38 cellular contexts compared by ENCODE assay signal in genomic region chr12:20805921-20806320, GRCh38. TPM values are rescaled to one million over a fixed set of nuclear protein-coding genes. Genes with fewer than 3 reads are reported as not detected.
"Had no signal": no experiment of that assay in that cellular context is flagged by ENCODE, and none has a peak within 500 bp of the region (broad histone marks: within the 10 kb centered on the region; RNA-seq: fewer than 3 reads in every experiment).

No MANE protein-coding gene starts in this region.

- H3K27me3 Mint-ChIP-seq: activated CD4-positive, alpha-beta memory T cell treated with anti-CD3 and anti-CD28 coated beads, Interleukin-2, amount 10 ng/mL, durations not matched to agents 7 days and 5 days; activated CD4-positive, alpha-beta T cell treated with anti-CD3 and anti-CD28 coated beads for 36 hours; activated CD4-positive, alpha-beta T cell treated with anti-CD3 and anti-CD28 coated beads, Interleukin-2, amount 10 ng/mL, durations not matched to agents 7 days and 5 days; activated CD8-positive, alpha-beta memory T cell treated with anti-CD3 and anti-CD28 coated beads, Interleukin-2, amount 10 ng/mL, durations not matched to agents 7 days and 5 days; activated naive CD4-positive, alpha-beta T cell treated with anti-CD3 and anti-CD28 coated beads, Interleukin-2, amount 10 ng/mL, durations not matched to agents 7 days and 5 days; activated naive CD4-positive, alpha-beta T cell treated with anti-CD3 and anti-CD28 coated beads, Interleukin-2, amount 50 U/mL, for 24 hours; activated naive CD8-positive, alpha-beta T cell; activated naive CD8-positive, alpha-beta T cell treated with anti-CD3 and anti-CD28 coated beads, Interleukin-2, amount 10 ng/mL, durations not matched to agents 7 days and 5 days; activated naive CD8-positive, alpha-beta T cell treated with anti-CD3 and anti-CD28 coated beads, Interleukin-2, amount 50 U/mL, for 24 hours; activated T-cell treated with anti-CD3 and anti-CD28 coated beads, Interleukin-2, amount 50 U/mL, for 24 hours; brain; central memory CD8-positive, alpha-beta T cell had no signal

- H3K4me1 Mint-ChIP-seq: activated CD4-positive, alpha-beta memory T cell treated with anti-CD3 and anti-CD28 coated beads, Interleukin-2, amount 10 ng/mL, durations not matched to agents 7 days and 5 days; activated CD4-positive, alpha-beta T cell treated with anti-CD3 and anti-CD28 coated beads for 36 hours; activated CD4-positive, alpha-beta T cell treated with anti-CD3 and anti-CD28 coated beads, Interleukin-2, amount 10 ng/mL, durations not matched to agents 7 days and 5 days; activated CD8-positive, alpha-beta memory T cell treated with anti-CD3 and anti-CD28 coated beads, Interleukin-2, amount 10 ng/mL, durations not matched to agents 7 days and 5 days; activated naive CD4-positive, alpha-beta T cell treated with anti-CD3 and anti-CD28 coated beads, Interleukin-2, amount 10 ng/mL, durations not matched to agents 7 days and 5 days; activated naive CD4-positive, alpha-beta T cell treated with anti-CD3 and anti-CD28 coated beads, Interleukin-2, amount 50 U/mL, for 24 hours; activated naive CD8-positive, alpha-beta T cell treated with anti-CD3 and anti-CD28 coated beads, Interleukin-2, amount 10 ng/mL, durations not matched to agents 7 days and 5 days; activated naive CD8-positive, alpha-beta T cell treated with anti-CD3 and anti-CD28 coated beads, Interleukin-2, amount 50 U/mL, for 24 hours; brain; central memory CD8-positive, alpha-beta T cell; WTC11 had no signal

- H3K36me3 Mint-ChIP-seq: activated CD8-positive, alpha-beta memory T cell treated with anti-CD3 and anti-CD28 coated beads, Interleukin-2, amount 10 ng/mL, durations not matched to agents 7 days and 5 days; activated naive CD4-positive, alpha-beta T cell treated with anti-CD3 and anti-CD28 coated beads, Interleukin-2, amount 10 ng/mL, durations not matched to agents 7 days and 5 days; activated naive CD4-positive, alpha-beta T cell treated with anti-CD3 and anti-CD28 coated beads, Interleukin-2, amount 50 U/mL, for 24 hours; activated naive CD8-positive, alpha-beta T cell; activated naive CD8-positive, alpha-beta T cell treated with anti-CD3 and anti-CD28 coated beads, Interleukin-2, amount 10 ng/mL, durations not matched to agents 7 days and 5 days; brain; WTC11 had no signal

- H3K27ac Mint-ChIP-seq: activated CD4-positive, alpha-beta memory T cell treated with anti-CD3 and anti-CD28 coated beads, Interleukin-2, amount 10 ng/mL, durations not matched to agents 7 days and 5 days; activated CD4-positive, alpha-beta T cell treated with anti-CD3 and anti-CD28 coated beads for 36 hours; activated CD4-positive, alpha-beta T cell treated with anti-CD3 and anti-CD28 coated beads, Interleukin-2, amount 10 ng/mL, durations not matched to agents 7 days and 5 days; activated CD8-positive, alpha-beta memory T cell treated with anti-CD3 and anti-CD28 coated beads, Interleukin-2, amount 10 ng/mL, durations not matched to agents 7 days and 5 days; activated CD8-positive, alpha-beta T cell treated with anti-CD3 and anti-CD28 coated beads, Interleukin-2, amount 10 ng/mL, durations not matched to agents 7 days and 5 days; activated naive CD4-positive, alpha-beta T cell treated with anti-CD3 and anti-CD28 coated beads, Interleukin-2, amount 10 ng/mL, durations not matched to agents 7 days and 5 days; activated naive CD4-positive, alpha-beta T cell treated with anti-CD3 and anti-CD28 coated beads, Interleukin-2, amount 50 U/mL, for 24 hours; activated naive CD8-positive, alpha-beta T cell; activated naive CD8-positive, alpha-beta T cell treated with anti-CD3 and anti-CD28 coated beads, Interleukin-2, amount 10 ng/mL, durations not matched to agents 7 days and 5 days; activated naive CD8-positive, alpha-beta T cell treated with anti-CD3 and anti-CD28 coated beads, Interleukin-2, amount 50 U/mL, for 24 hours; activated T-cell treated with anti-CD3 and anti-CD28 coated beads, Interleukin-2, amount 50 U/mL, for 24 hours; activated T-helper 2 cell treated with anti-CD3 and anti-CD28 coated beads, Interferon-gamma antibody, Interleukin-2, Interleukin-4, amounts not matched to agents 10 μg/mL and 5 μg/mL and 100 μg/mL, durations not matched to agents 14 hours and 24 hours and 36 hours; brain; T-helper 1 cell treated with Interleukin-12 subunit alpha and Interleukin-12 subunit beta and Interleukin-4 antibody, amounts not matched to agents 30 μg/mL and 1 μg/mL, for 36 hours; T-helper 2 cell treated with Interferon-gamma antibody and Interleukin-4, amounts not matched to agents 5 μg/mL and 100 μg/mL, for 36 hours; WTC11 had no signal

- DNase-seq: activated CD4-positive, alpha-beta memory T cell treated with anti-CD3 and anti-CD28 coated beads, Interleukin-2, amount 10 ng/mL, durations not matched to agents 7 days and 5 days; activated CD4-positive, alpha-beta T cell treated with anti-CD3 and anti-CD28 coated beads for 1 hour; activated CD4-positive, alpha-beta T cell treated with anti-CD3 and anti-CD28 coated beads for 36 hours; activated CD4-positive, alpha-beta T cell treated with anti-CD3 and anti-CD28 coated beads for 48 hours; activated CD4-positive, alpha-beta T cell treated with anti-CD3 and anti-CD28 coated beads, Interleukin-2, amount 10 ng/mL, durations not matched to agents 7 days and 5 days; activated CD4-positive, alpha-beta T cell treated with anti-CD3 and anti-CD28 coated beads, Interleukin-2, amount 50 U/mL, for 48 hours; activated CD4-positive, CD25-positive, alpha-beta regulatory T cell; activated CD8-positive, alpha-beta memory T cell treated with anti-CD3 and anti-CD28 coated beads for 24 hours; activated CD8-positive, alpha-beta memory T cell treated with anti-CD3 and anti-CD28 coated beads, Interleukin-2, amount 10 ng/mL, durations not matched to agents 7 days and 5 days; activated CD8-positive, alpha-beta memory T cell treated with anti-CD3 and anti-CD28 coated beads, Interleukin-2, amount 50 U/mL, for 48 hours; activated CD8-positive, alpha-beta T cell treated with anti-CD3 and anti-CD28 coated beads, Interleukin-2, amount 10 ng/mL, durations not matched to agents 7 days and 5 days; activated effector memory CD4-positive, alpha-beta T cell treated with Interleukin-2 at 50 U/mL for 16 hours; activated gamma-delta T cell; activated naive CD4-positive, alpha-beta T cell treated with anti-CD3 and anti-CD28 coated beads, Interleukin-2, amount 10 ng/mL, durations not matched to agents 7 days and 5 days; activated naive CD4-positive, alpha-beta T cell treated with Interleukin-2 at 50 U/mL for 16 hours; activated naive CD8-positive, alpha-beta T cell treated with anti-CD3 and anti-CD28 coated beads, Interleukin-2, amount 10 ng/mL, durations not matched to agents 7 days and 5 days; activated naive CD8-positive, alpha-beta T cell treated with anti-CD3 and anti-CD28 coated beads, Interleukin-2, amount 50 U/mL, for 24 hours; activated T-cell treated with anti-CD3 and anti-CD28 coated beads, Interleukin-2, amount 50 U/mL, for 24 hours; activated T-cell treated with anti-CD3 and anti-CD28 coated beads, Interleukin-2, amount 50 U/mL, for 48 hours; amygdala; anterior cingulate cortex; caudate nucleus; cerebellar nuclear complex; T-helper 1 cell; T-helper 2 cell; T-helper 9 cell; WERI-Rb-1 had no signal

- H3K9me3 Mint-ChIP-seq: activated naive CD4-positive, alpha-beta T cell treated with anti-CD3 and anti-CD28 coated beads, Interleukin-2, amount 50 U/mL, for 24 hours; activated naive CD8-positive, alpha-beta T cell treated with anti-CD3 and anti-CD28 coated beads, Interleukin-2, amount 10 ng/mL, durations not matched to agents 7 days and 5 days; activated naive CD8-positive, alpha-beta T cell treated with anti-CD3 and anti-CD28 coated beads, Interleukin-2, amount 50 U/mL, for 24 hours; activated T-helper 2 cell treated with anti-CD3 and anti-CD28 coated beads, Interferon-gamma antibody, Interleukin-2, Interleukin-4, amounts not matched to agents 10 μg/mL and 5 μg/mL and 100 μg/mL, durations not matched to agents 14 hours and 24 hours and 36 hours; central memory CD8-positive, alpha-beta T cell; T-helper 1 cell treated with Interleukin-12 subunit alpha and Interleukin-12 subunit beta and Interleukin-4 antibody, amounts not matched to agents 30 μg/mL and 1 μg/mL, for 36 hours had no signal

- H3K4me3 Mint-ChIP-seq: activated CD4-positive, alpha-beta memory T cell treated with anti-CD3 and anti-CD28 coated beads, Interleukin-2, amount 10 ng/mL, durations not matched to agents 7 days and 5 days; activated CD4-positive, alpha-beta T cell treated with anti-CD3 and anti-CD28 coated beads for 36 hours; activated CD4-positive, alpha-beta T cell treated with anti-CD3 and anti-CD28 coated beads, Interleukin-2, amount 10 ng/mL, durations not matched to agents 7 days and 5 days; activated CD8-positive, alpha-beta memory T cell treated with anti-CD3 and anti-CD28 coated beads, Interleukin-2, amount 10 ng/mL, durations not matched to agents 7 days and 5 days; activated CD8-positive, alpha-beta T cell treated with anti-CD3 and anti-CD28 coated beads, Interleukin-2, amount 10 ng/mL, durations not matched to agents 7 days and 5 days; activated naive CD4-positive, alpha-beta T cell treated with anti-CD3 and anti-CD28 coated beads, Interleukin-2, amount 10 ng/mL, durations not matched to agents 7 days and 5 days; activated naive CD4-positive, alpha-beta T cell treated with anti-CD3 and anti-CD28 coated beads, Interleukin-2, amount 50 U/mL, for 24 hours; activated naive CD8-positive, alpha-beta T cell; activated naive CD8-positive, alpha-beta T cell treated with anti-CD3 and anti-CD28 coated beads, Interleukin-2, amount 10 ng/mL, durations not matched to agents 7 days and 5 days; activated naive CD8-positive, alpha-beta T cell treated with anti-CD3 and anti-CD28 coated beads, Interleukin-2, amount 50 U/mL, for 24 hours; activated T-cell treated with anti-CD3 and anti-CD28 coated beads, Interleukin-2, amount 50 U/mL, for 24 hours; brain; central memory CD8-positive, alpha-beta T cell; T-helper 1 cell treated with Interleukin-12 subunit alpha and Interleukin-12 subunit beta and Interleukin-4 antibody, amounts not matched to agents 30 μg/mL and 1 μg/mL, for 36 hours; T-helper 2 cell treated with Interferon-gamma antibody and Interleukin-4, amounts not matched to agents 5 μg/mL and 100 μg/mL, for 36 hours; WTC11 had no signal

RNA-seq across cellular contexts. Expression of gene SLCO1B3, which starts 4.6 kb away (rescaled TPM):
- total RNA-seq: activated CD4-positive, alpha-beta memory T cell treated with anti-CD3 and anti-CD28 coated beads, Interleukin-2, amount 10 ng/mL, durations not matched to agents 7 days and 5 days; activated CD4-positive, alpha-beta T cell treated with anti-CD3 and anti-CD28 coated beads for 36 hours; activated CD4-positive, alpha-beta T cell treated with anti-CD3 and anti-CD28 coated beads, Interleukin-2, amount 10 ng/mL, durations not matched to agents 7 days and 5 days; activated CD8-positive, alpha-beta memory T cell treated with anti-CD3 and anti-CD28 coated beads, Interleukin-2, amount 10 ng/mL, durations not matched to agents 7 days and 5 days; activated CD8-positive, alpha-beta T cell treated with anti-CD3 and anti-CD28 coated beads, Interleukin-2, amount 10 ng/mL, durations not matched to agents 7 days and 5 days; activated naive CD8-positive, alpha-beta T cell treated with anti-CD3 and anti-CD28 coated beads, Interleukin-2, amount 10 ng/mL, durations not matched to agents 7 days and 5 days; activated T-helper 2 cell treated with anti-CD3 and anti-CD28 coated beads, Interferon-gamma antibody, Interleukin-2, Interleukin-4, amounts not matched to agents 10 μg/mL and 5 μg/mL and 100 μg/mL, durations not matched to agents 14 hours and 24 hours and 36 hours; ascending aorta; cardiac muscle cell; chondrocyte; WTC11 had no signal
